ENCODE assay signal across 8 cellular contexts in genomic region chr16:8796469-8797363, GRCh38. TPM values are rescaled to one million over a fixed set of nuclear protein-coding genes. Genes with fewer than 3 reads are reported as not detected.
DNase-seq lines count a peak whose midpoint lies in the region; ATAC-seq and TF ChIP-seq lines count a peak whose summit lies in the region.

No MANE protein-coding gene starts in this region.

- intact Hi-C loops in heart left ventricle (cut with DNase I) = loop anchor here (2.0 to 10.0 kb wide), 13 partner anchors 71 to 296 kb away; partner anchors contain the start of genes CARHSP1 (in 6 of the 10), ABAT (in 2 of the 10), LITAFD (in 2 of the 10) and HAPSTR1 (in 1 of the 10)
- intact Hi-C loops in Right ventricle myocardium inferior (cut with DNase I) = loop anchor here (5.0 kb wide), 2 partner anchors 71 to 229 kb away; partner anchors contain the start of gene CARHSP1
- intact Hi-C loops in lower lobe of right lung (cut with DNase I) = no loop called here
- intact Hi-C loops in vagina (cut with DNase I) = loop anchor here (2.0 to 10.0 kb wide), 2 partner anchors 72 to 132 kb away; partner anchors contain the start of gene CARHSP1

- H3K27ac ChIP-seq in heart left ventricle (peak overlapping the region in 11 of 12 donors; percentile 38 to 89 (median 76)), lower lobe of right lung (peak overlapping the region; percentile 87), vagina (peak overlapping the region; percentile 59)

- H3K4me1 ChIP-seq in heart left ventricle = peaks cover 0 to 40% (median 27%) of the 10 kb centered on the region in 12 donors
- peaks cover 43% of the 10 kb centered on the region for H3K4me1 ChIP-seq in lower lobe of right lung
- H3K4me1 ChIP-seq in vagina = peaks cover 45% of the 10 kb centered on the region

- DNase-seq in heart left ventricle (no peak), Right ventricle myocardium inferior (ENCODE audit: missing footprints) (no peak), astrocyte of the cerebellum (ENCODE audit: low read depth) (no peak), lower lobe of right lung (no peak), vagina (ENCODE audit: extremely low spot score in 2 of 2) (no peak), hippocampal formation (lab: John Stamatoyannopoulos, UW) (no peak), occipital lobe (lab: John Stamatoyannopoulos, UW) (no peak), NK-92 (lab: John Stamatoyannopoulos, UW; ENCODE audit: unreplicated experiment) (no peak)

- 43 to 45% (median 45%) methylated on average over 14 of the region's 14 CpGs for WGBS in heart left ventricle, 4 donors

- H3K36me3 ChIP-seq in heart left ventricle (peaks cover 0 to 23% (median 4%) of the 10 kb centered on the region in 9 donors), lower lobe of right lung (peaks cover 29% of the 10 kb centered on the region), vagina (no peaks in the 10 kb centered on the region)

- TF ChIP-seq POLR2A in heart left ventricle (IDR thresholded peaks at IDR 0.05) (no peak), vagina (IDR thresholded peaks at IDR 0.05) (no peak)

- peak in 1 of 4 donors; percentile 4 for ATAC-seq in heart left ventricle
- no peak for ATAC-seq in Right ventricle myocardium inferior
- ATAC-seq in lower lobe of right lung = no peak

- H3K9me3 ChIP-seq in heart left ventricle (no peaks in the 10 kb centered on the region), lower lobe of right lung (no peaks in the 10 kb centered on the region), vagina (no peaks in the 10 kb centered on the region)

- H3K27me3 ChIP-seq in heart left ventricle (no peaks in the 10 kb centered on the region), lower lobe of right lung (ENCODE audit: low read depth) (no peaks in the 10 kb centered on the region), vagina (no peaks in the 10 kb centered on the region)

- TF ChIP-seq CTCF in heart left ventricle (IDR thresholded peaks at IDR 0.05) (no peak), astrocyte of the cerebellum (IDR thresholded peaks at IDR 0.05; ENCODE audit: low read depth, low read length, missing control alignments) (no peak), lower lobe of right lung (IDR thresholded peaks at IDR 0.05) (no peak), vagina (IDR thresholded peaks at IDR 0.05) (no peak)

- H3K4me3 ChIP-seq in heart left ventricle = peak overlapping the region; percentile 71 to 100 (median 88)
- H3K4me3 ChIP-seq in astrocyte of the cerebellum (ENCODE audit: low read depth, low read length) = peak overlapping the region; percentile 99
- H3K4me3 ChIP-seq in lower lobe of right lung = peak overlapping the region; percentile 88
- H3K4me3 ChIP-seq in vagina = peak overlapping the region; percentile 95 to 98

- in situ Hi-C loops in astrocyte of the cerebellum (cut with HindIII; ENCODE audit: low sequenced_read_pairs) = no loop called here

RNA-seq across cellular contexts. Expression of gene TMEM186, which starts 0.7 kb away (rescaled TPM):
- total RNA-seq in heart left ventricle (10 to 100 TPM in 8 of 9 donors, 1 to 10 TPM in 1; 9.6 to 14.6 (median 12.4) TPM), Right ventricle myocardium inferior (13.8 TPM), lower lobe of right lung (8.6 TPM), vagina (2.9 TPM), occipital lobe (5.8 TPM)
- 10 to 100 TPM in 1 of 2 donors, 1 to 10 TPM in 1; 8.7 to 17.2 TPM for polyA plus RNA-seq in heart left ventricle

RNA-seq across cellular contexts. Expression of gene PMM2, which starts 0.9 kb away (rescaled TPM):
- total RNA-seq in heart left ventricle (10 to 100 TPM in 8 of 9 donors, 1 to 10 TPM in 1; 9.8 to 25.1 (median 13.4) TPM), Right ventricle myocardium inferior (15.9 TPM), lower lobe of right lung (39.3 TPM), vagina (21.4 TPM), occipital lobe (6.9 TPM)
- polyA plus RNA-seq in heart left ventricle = 10 to 100 TPM; 10.9 to 29.4 TPM
